1 cellular context compared by ENCODE assay signal in genomic region chr5:177094224-177095087, GRCh38.
TF ChIP-seq lines count a peak whose summit lies in the region.

No MANE protein-coding gene starts in this region.

TF ChIP-seq in GM23338, 12 proteins besides CTCF, POLR2A, EP300 and RAD21 (continued from another document):
- no peak for TF ChIP-seq ZNF462 (CRISPR knock-in tag; IDR thresholded peaks at IDR 0.05)
- no peak for TF ChIP-seq ETS1 (IDR thresholded peaks at IDR 0.05)
- TF ChIP-seq STAT1 (IDR thresholded peaks at IDR 0.05; ENCODE audit: unreplicated experiment) = no peak
- TF ChIP-seq CREB1 (CRISPR knock-in tag; IDR thresholded peaks at IDR 0.05; ENCODE audit: low read depth) = no peak
- no peak for TF ChIP-seq EZH2 (IDR thresholded peaks at IDR 0.05; ENCODE audit: low read depth, unreplicated experiment)
- no peak for TF ChIP-seq EZH2phosphoT487 (IDR thresholded peaks at IDR 0.05; ENCODE audit: unreplicated experiment)
- no peak for TF ChIP-seq POLR2AphosphoS5 (IDR thresholded peaks at IDR 0.05; ENCODE audit: low read depth)
- TF ChIP-seq ZNF114 (CRISPR knock-in tag; IDR thresholded peaks at IDR 0.05) = no peak
